Comparison of ENCODE assay signal across 23 cellular contexts in the genomic region with DNA sequence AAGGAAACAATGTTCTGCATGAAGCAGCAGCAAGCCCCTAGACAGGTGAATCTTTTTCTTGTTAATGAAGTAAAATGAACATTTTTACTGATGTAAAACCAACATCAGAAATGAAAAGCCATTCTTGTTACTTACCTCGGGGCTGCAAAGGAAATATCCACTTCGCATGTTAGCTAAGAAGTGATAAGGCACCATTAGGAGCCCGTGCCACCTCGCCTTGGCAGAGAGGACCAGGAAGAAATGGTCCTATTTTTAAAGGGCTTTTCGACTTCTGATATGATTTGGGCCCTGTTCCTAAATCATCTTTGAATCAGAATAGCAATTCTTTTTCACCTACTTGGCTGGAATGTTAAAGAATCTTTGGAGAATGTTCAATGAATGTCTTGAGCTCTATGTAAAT.
"Had no signal": no experiment of that assay in that cellular context is flagged by ENCODE, and none has a peak within 500 bp of the region (broad histone marks: within the 10 kb centered on the region; RNA-seq: fewer than 3 reads in every experiment).

No MANE protein-coding gene starts in this region.

- H3K4me3 ChIP-seq: esophagus squamous epithelium, gastrocnemius medialis, heart left ventricle, left lung, lower lobe of right lung, mucosa of descending colon had no signal

- H3K9me3 ChIP-seq: esophagus squamous epithelium, gastrocnemius medialis, left lung, lower lobe of right lung, mucosa of descending colon had no signal

- H3K4me1 Mint-ChIP-seq: naive B cell had no signal

- H3K4me1 ChIP-seq: left lung, lower lobe of right lung had no signal

- H3K4me3 Mint-ChIP-seq: dendritic cell treated with granulocyte-macrophage colony-stimulating factor and Interleukin-4, amounts not matched to agents 40 ng/mL and 50 ng/mL, for 4 days; effector memory CD8-positive, alpha-beta T cell; endodermal cell; mesothelial cell of epicardium; naive B cell had no signal

- H3K27ac Mint-ChIP-seq: dendritic cell treated with granulocyte-macrophage colony-stimulating factor and Interleukin-4, amounts not matched to agents 40 ng/mL and 50 ng/mL, for 4 days; effector memory CD8-positive, alpha-beta T cell; endodermal cell; mesothelial cell of epicardium had no signal

- ATAC-seq: effector memory CD8-positive, alpha-beta T cell; esophagus mucosa; gastrocnemius medialis; left lung; left ventricle myocardium superior; lower lobe of right lung; mucosa of descending colon had no signal

- H3K36me3 ChIP-seq: esophagus squamous epithelium, gastrocnemius medialis, heart left ventricle, left lung, lower lobe of right lung had no signal

- DNase-seq: cortex of kidney; effector CD8-positive, alpha-beta T cell; effector memory CD8-positive, alpha-beta T cell; endodermal cell; erythroblast; esophagus squamous epithelium; foreskin fibroblast; foreskin melanocyte; gastrocnemius medialis; glutamatergic neuron; heart left ventricle; hippocampal formation; left cardiac atrium; left lung; left ventricle myocardium superior; lower lobe of right lung; mesenchymal stem cell; mucosa of descending colon; naive B cell had no signal

- H3K27ac ChIP-seq: epithelial cell of prostate, esophagus squamous epithelium, gastrocnemius medialis, heart left ventricle, left lung, lower lobe of right lung had no signal

- H3K27me3 Mint-ChIP-seq: dendritic cell treated with granulocyte-macrophage colony-stimulating factor and Interleukin-4, amounts not matched to agents 40 ng/mL and 50 ng/mL, for 4 days; effector memory CD8-positive, alpha-beta T cell; naive B cell had no signal

- H3K27me3 ChIP-seq: esophagus squamous epithelium, gastrocnemius medialis, heart left ventricle, left lung had no signal
